ENCODE assay signal across 14 cellular contexts in the genomic region with DNA sequence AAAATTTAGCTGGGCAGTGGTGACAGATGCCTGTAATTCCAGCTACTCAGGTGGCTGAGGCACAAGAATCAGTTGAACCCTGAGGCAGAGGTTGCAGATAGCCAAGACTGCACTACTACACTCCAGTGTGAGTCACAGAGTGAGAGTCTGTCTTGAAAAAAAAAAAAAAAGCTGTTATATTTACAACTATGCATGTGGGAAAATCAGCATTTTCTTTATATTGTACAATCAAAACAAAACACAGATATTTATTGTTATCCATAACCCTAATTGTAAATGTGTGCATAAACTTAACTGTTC. TPM values are rescaled to one million over a fixed set of nuclear protein-coding genes. Genes with fewer than 3 reads are reported as not detected.
DNase-seq lines count a peak whose midpoint lies in the region; ATAC-seq, FAIRE-seq and TF ChIP-seq lines count a peak whose summit lies in the region.
"Had no signal": no experiment of that assay in that cellular context is flagged by ENCODE, and none has a peak within 500 bp of the region (broad histone marks: within the 10 kb centered on the region; RNA-seq: fewer than 3 reads in every experiment).

No MANE protein-coding gene starts in this region.

- POLR2A ChIA-PET in HepG2 (lab: Yijun Ruan, JAX) = interaction anchor here (0.7 to 0.8 kb wide), 2 partner anchors 11 to 136 kb away, joined by 3 read pairs; a partner anchor contains a TSS

- H3K36me3 ChIP-seq in HepG2 (replicated peaks in 1 of 2; ENCODE audit: control insufficient read depth in 1 of 2, insufficient read depth in 2 of 2, low read length in 2 of 2) (no peaks in the 10 kb centered on the region), thyroid gland (peaks cover 0 to 3% of the 10 kb centered on the region in 2 donors)
- H3K36me3 ChIP-seq: neutrophil had no signal

- no TSS peak for BruUV-seq in HepG2 (replicated peaks; lab: Mats Ljungman, UMichigan)

- H3K4me3 ChIP-seq in epithelial cell of proximal tubule (ENCODE audit: low read depth, low read length) (no peak overlapping the region), HepG2 (replicated peaks in 1 of 3; ENCODE audit: insufficient read depth in 1 of 3, low read depth in 2 of 3, low read length in 3 of 3) (no peak overlapping the region), thyroid gland (replicated peaks in 1 of 3) (no peak overlapping the region)
- H3K4me3 ChIP-seq: K562, SK-N-MC had no signal

- H4K20me1 ChIP-seq in HepG2 (ENCODE audit: insufficient read depth, low read length) = no peaks in the 10 kb centered on the region

- peak overlapping the region; percentile 33; the same call in 1 of the 2 replicates for H3K4me2 ChIP-seq in HepG2 (ENCODE audit: low read depth, low read length)

- in situ Hi-C loops in HepG2 (cut with HindIII; ENCODE audit: extremely low pct_ligation_motif_present, low pct_unique_long_range_greater_than_20kb) = no loop called here

- H3K27me3 ChIP-seq in HepG2 (ENCODE audit: control insufficient read depth in 1 of 2, insufficient read depth in 2 of 2, low read length in 2 of 2) (no peaks in the 10 kb centered on the region), thyroid gland (no peaks in the 10 kb centered on the region)
- H3K27me3 ChIP-seq: neutrophil had no signal

- no peak overlapping the region for H3K9ac ChIP-seq in HepG2 (ENCODE audit: insufficient read depth, low read depth, low read length)

- H2AFZ ChIP-seq in HepG2 (ENCODE audit: low read length) = no peak overlapping the region

- TF ChIP-seq CTCF in epithelial cell of proximal tubule (conservative IDR thresholded peaks at IDR 0.05; ENCODE audit: low read depth, low read length) (no peak), HepG2 (CRISPR knock-in tag; IDR thresholded peaks at IDR 0.05) (no peak), thyroid gland (IDR thresholded peaks at IDR 0.05) (no peak)

- peak overlapping the region; percentile 38 for H3K27ac ChIP-seq in HepG2 (ENCODE audit: extremely low read length, insufficient read depth, low read length)
- peak overlapping the region; percentile 63 to 72 (median 72) for H3K27ac ChIP-seq in thyroid gland
- no peak overlapping the region for H3K27ac ChIP-seq in caudate nucleus (ENCODE audit: low read depth, low read length)
- H3K27ac ChIP-seq: neutrophil, SK-N-MC had no signal

- TF ChIP-seq RAD21 in HepG2 (CRISPR knock-in tag; IDR thresholded peaks at IDR 0.05) = no peak

- FAIRE-seq in HepG2 (lab: Jason Lieb, UNC) = no peak
- FAIRE-seq: GM12892, K562 had no signal

- DNase-seq in NCI-H226 (peak; percentile 62), epithelial cell of proximal tubule (ENCODE audit: low read depth) (peak; percentile 32), HepG2 (ENCODE audit: low spot score) (no peak), thyroid gland (no peak), HuH-7.5 (ENCODE audit: low spot score) (no peak), caudate nucleus (lab: John Stamatoyannopoulos, UW) (no peak)
- DNase-seq in activated CD8-positive, alpha-beta memory T cell treated with anti-CD3 and anti-CD28 coated beads for 24 hours = no peak
- DNase-seq: hypothalamus, NCI-H446 treated with DMSO at 0.1 percent for 48 hours had no signal

- no peak for TF ChIP-seq POLR2A in HepG2 (IDR thresholded peaks at IDR 0.05; ENCODE audit: insufficient read depth in 1 of 2, low read depth in 2 of 2, low read length in 2 of 2)
- no peak for TF ChIP-seq POLR2A in thyroid gland (IDR thresholded peaks at IDR 0.05)

- H3K9me3 ChIP-seq in HepG2 (ENCODE audit: low read length) (peaks cover 8% of the 10 kb centered on the region; the same call in 1 of the 2 replicates), thyroid gland (no peaks in the 10 kb centered on the region)
- H3K9me3 ChIP-seq: neutrophil had no signal

- TF ChIP-seq EP300 in HepG2 (IDR thresholded peaks at IDR 0.05; ENCODE audit: low read depth in 2 of 2, low read length in 2 of 2) (no peak), HepG2 (CRISPR knock-in tag; IDR thresholded peaks at IDR 0.05; ENCODE audit: borderline replicate concordance) (no peak)

- CTCF ChIA-PET in HepG2 (lab: Yijun Ruan, JAX; ENCODE audit: low intra/inter-chr PET ratio, low total read pairs) = no interaction called here

- no peak for ATAC-seq in HepG2
- ATAC-seq in GM21786 (IDR thresholded peaks at IDR 0.05; ENCODE audit: unreplicated experiment) = no peak
- ATAC-seq: K562 had no signal

- H3K79me2 ChIP-seq in HepG2 (ENCODE audit: insufficient read depth, low read length) = no peaks in the 10 kb centered on the region

- intact Hi-C loops in HepG2 (cut with micrococcal nuclease; ENCODE audit: unreplicated experiment) = loop anchor here (2.0 kb wide), 1 partner anchor 19 kb away; a partner anchor contains a TSS
- intact Hi-C loops in thyroid gland (cut with DNase I) = no loop called here

- H3K4me1 ChIP-seq in HepG2 (ENCODE audit: insufficient read depth, low read length) (peaks cover 25% of the 10 kb centered on the region), thyroid gland (peaks cover 13 to 26% of the 10 kb centered on the region in 2 donors)

RNA-seq across cellular contexts. Expression of a gene that starts 12.5 kb away (rescaled TPM):
- total RNA-seq in epithelial cell of proximal tubule (2.1 and 2.5 TPM in 2 replicates), HepG2 (2016; rRNA removed; fragmentation: Illumina TruSeq; extraction: Trizol) (1.7 and 3.5 TPM in 2 replicates), thyroid gland (100 to 1,000 TPM; 132 to 545 (median 312) TPM)
- total RNA-seq in HepG2 (2016; cell fraction: cytosol; rRNA removed; fragmentation: Illumina TruSeq; extraction: Trizol; ENCODE audit: low read depth) = 0.44 and 0.61 TPM in 2 replicates
- 2.6 and 4.1 TPM in 2 replicates for total RNA-seq in HepG2 (2016; cell fraction: insoluble cytoplasmic fraction; rRNA removed; fragmentation: Illumina TruSeq; extraction: Trizol)
- 0.93 and 1.4 TPM in 2 replicates for total RNA-seq in HepG2 (2016; cell fraction: membrane; rRNA removed; fragmentation: Illumina TruSeq; extraction: Trizol)
- 3.8 and 4.3 TPM in 2 replicates for total RNA-seq in HepG2 (2016; cell fraction: nucleus; rRNA removed; fragmentation: Illumina TruSeq; extraction: Trizol)
- 6.5 and 11.2 TPM in 2 replicates for polyA plus RNA-seq in HepG2 (2011; rRNA removed)
- 6.2 and 6.5 TPM in 2 replicates for polyA plus RNA-seq in HepG2 (2011; cell fraction: cytosol; rRNA removed)
- polyA plus RNA-seq in HepG2 (2011; cell fraction: nucleus; rRNA removed) = 6.1 and 8.4 TPM in 2 replicates
- polyA plus RNA-seq in HepG2 (2012) = 1.2 and 1.9 TPM in 2 replicates
- 0.42 and 0.57 TPM in 2 replicates for polyA plus RNA-seq in HepG2 (2016; cell fraction: cytosol; fragmentation: Illumina TruSeq; extraction: Trizol; ENCODE audit: low read depth)
- polyA plus RNA-seq in HepG2 (2016; cell fraction: insoluble cytoplasmic fraction; fragmentation: Illumina TruSeq; extraction: Trizol; ENCODE audit: low read depth) = 1.6 and 2.2 TPM in 2 replicates
- 1.2 and 1.3 TPM in 2 replicates for polyA plus RNA-seq in HepG2 (2016; cell fraction: membrane; fragmentation: Illumina TruSeq; extraction: Trizol; ENCODE audit: low read depth)
- 6.5 and 7.1 TPM in 2 replicates for polyA plus RNA-seq in HepG2 (2016; cell fraction: nucleus; fragmentation: Illumina TruSeq; extraction: Trizol; ENCODE audit: insufficient read depth, low read depth)
- polyA minus RNA-seq in HepG2 (2011; rRNA and poly(A)+ RNA removed; ENCODE audit: low replicate concordance) = 3.3 and 5.9 TPM in 2 replicates
- 0.70 and 1.3 TPM in 2 replicates for polyA minus RNA-seq in HepG2 (2011; cell fraction: cytosol; rRNA and poly(A)+ RNA removed)
- 1.7 and 2.7 TPM in 2 replicates for polyA minus RNA-seq in HepG2 (2011; cell fraction: nucleus; rRNA and poly(A)+ RNA removed)

RNA-seq across cellular contexts. Expression of a gene that starts 19.3 kb away (rescaled TPM):
- 1.3 TPM in 1 of 2 replicates, not detected in the other for total RNA-seq in epithelial cell of proximal tubule
- 8.2 and 18.2 TPM in 2 replicates for total RNA-seq in HepG2 (2016; rRNA removed; fragmentation: Illumina TruSeq; extraction: Trizol)
- 2.7 and 2.8 TPM in 2 replicates for total RNA-seq in HepG2 (2016; cell fraction: cytosol; rRNA removed; fragmentation: Illumina TruSeq; extraction: Trizol; ENCODE audit: low read depth)
- 8.4 and 18.7 TPM in 2 replicates for total RNA-seq in HepG2 (2016; cell fraction: insoluble cytoplasmic fraction; rRNA removed; fragmentation: Illumina TruSeq; extraction: Trizol)
- 3.2 and 3.7 TPM in 2 replicates for total RNA-seq in HepG2 (2016; cell fraction: membrane; rRNA removed; fragmentation: Illumina TruSeq; extraction: Trizol)
- 17.9 and 19.4 TPM in 2 replicates for total RNA-seq in HepG2 (2016; cell fraction: nucleus; rRNA removed; fragmentation: Illumina TruSeq; extraction: Trizol)
- polyA plus RNA-seq in HepG2 (2011; rRNA removed) = 14.5 and 23.3 TPM in 2 replicates
- polyA plus RNA-seq in HepG2 (2011; cell fraction: cytosol; rRNA removed) = 9.6 and 18.5 TPM in 2 replicates
- 14.4 and 22.0 TPM in 2 replicates for polyA plus RNA-seq in HepG2 (2011; cell fraction: nucleus; rRNA removed)
- polyA plus RNA-seq in HepG2 (2012) = 9.8 and 10.0 TPM in 2 replicates
- polyA plus RNA-seq in HepG2 (2016; cell fraction: cytosol; fragmentation: Illumina TruSeq; extraction: Trizol; ENCODE audit: low read depth) = 0.91 and 1.0 TPM in 2 replicates
- polyA plus RNA-seq in HepG2 (2016; cell fraction: insoluble cytoplasmic fraction; fragmentation: Illumina TruSeq; extraction: Trizol; ENCODE audit: low read depth) = 6.4 and 6.7 TPM in 2 replicates
- polyA plus RNA-seq in HepG2 (2016; cell fraction: membrane; fragmentation: Illumina TruSeq; extraction: Trizol; ENCODE audit: low read depth) = 1.8 and 2.2 TPM in 2 replicates
- polyA plus RNA-seq in HepG2 (2016; cell fraction: nucleus; fragmentation: Illumina TruSeq; extraction: Trizol; ENCODE audit: insufficient read depth, low read depth) = 26.0 and 30.9 TPM in 2 replicates
- polyA minus RNA-seq in HepG2 (2011; rRNA and poly(A)+ RNA removed; ENCODE audit: low replicate concordance) = 3.8 and 12.0 TPM in 2 replicates
- polyA minus RNA-seq in HepG2 (2011; cell fraction: cytosol; rRNA and poly(A)+ RNA removed) = 7.0 and 14.3 TPM in 2 replicates
- polyA minus RNA-seq in HepG2 (2011; cell fraction: nucleus; rRNA and poly(A)+ RNA removed) = 14.0 and 26.4 TPM in 2 replicates
- total RNA-seq in thyroid gland = 100 to 1,000 TPM; 137 to 470 (median 255) TPM

RNA-seq across cellular contexts. Expression of a gene that starts 29.2 kb away (rescaled TPM):
- total RNA-seq in epithelial cell of proximal tubule (11.2 and 11.3 TPM in 2 replicates), HepG2 (2016; rRNA removed; fragmentation: Illumina TruSeq; extraction: Trizol) (14.2 and 28.9 TPM in 2 replicates), thyroid gland (100 to 1,000 TPM in 1 of 4 donors, 10 to 100 TPM in 3; 39.2 to 153 (median 59.5) TPM)
- total RNA-seq in HepG2 (2016; cell fraction: cytosol; rRNA removed; fragmentation: Illumina TruSeq; extraction: Trizol; ENCODE audit: low read depth) = 4.9 and 5.6 TPM in 2 replicates
- total RNA-seq in HepG2 (2016; cell fraction: insoluble cytoplasmic fraction; rRNA removed; fragmentation: Illumina TruSeq; extraction: Trizol) = 14.6 and 24.7 TPM in 2 replicates
- 9.1 and 10.3 TPM in 2 replicates for total RNA-seq in HepG2 (2016; cell fraction: membrane; rRNA removed; fragmentation: Illumina TruSeq; extraction: Trizol)
- total RNA-seq in HepG2 (2016; cell fraction: nucleus; rRNA removed; fragmentation: Illumina TruSeq; extraction: Trizol) = 30.9 and 42.1 TPM in 2 replicates
- polyA plus RNA-seq in HepG2 (2011; rRNA removed) = 53.1 and 73.4 TPM in 2 replicates
- 32.8 and 36.0 TPM in 2 replicates for polyA plus RNA-seq in HepG2 (2011; cell fraction: cytosol; rRNA removed)
- polyA plus RNA-seq in HepG2 (2011; cell fraction: nucleus; rRNA removed) = 60.3 and 87.6 TPM in 2 replicates
- 22.3 and 28.7 TPM in 2 replicates for polyA plus RNA-seq in HepG2 (2012)
- 3.0 and 3.5 TPM in 2 replicates for polyA plus RNA-seq in HepG2 (2016; cell fraction: cytosol; fragmentation: Illumina TruSeq; extraction: Trizol; ENCODE audit: low read depth)
- 14.0 and 14.1 TPM in 2 replicates for polyA plus RNA-seq in HepG2 (2016; cell fraction: insoluble cytoplasmic fraction; fragmentation: Illumina TruSeq; extraction: Trizol; ENCODE audit: low read depth)
- 5.6 and 7.3 TPM in 2 replicates for polyA plus RNA-seq in HepG2 (2016; cell fraction: membrane; fragmentation: Illumina TruSeq; extraction: Trizol; ENCODE audit: low read depth)
- 51.4 and 56.2 TPM in 2 replicates for polyA plus RNA-seq in HepG2 (2016; cell fraction: nucleus; fragmentation: Illumina TruSeq; extraction: Trizol; ENCODE audit: insufficient read depth, low read depth)
- polyA minus RNA-seq in HepG2 (2011; rRNA and poly(A)+ RNA removed; ENCODE audit: low replicate concordance) = 41.3 and 114 TPM in 2 replicates
- 30.1 and 38.2 TPM in 2 replicates for polyA minus RNA-seq in HepG2 (2011; cell fraction: cytosol; rRNA and poly(A)+ RNA removed)
- polyA minus RNA-seq in HepG2 (2011; cell fraction: nucleus; rRNA and poly(A)+ RNA removed) = 34.5 and 39.2 TPM in 2 replicates

RNA-seq across cellular contexts. Expression of a gene that starts 48.9 kb away (rescaled TPM):
- total RNA-seq in epithelial cell of proximal tubule (not detected in 2 replicates), HepG2 (2016; rRNA removed; fragmentation: Illumina TruSeq; extraction: Trizol) (19.8 and 21.4 TPM in 2 replicates), thyroid gland (1 to 10 TPM in 2 of 4 donors, not detected in 2; 2.8 to 4.5 TPM)
- total RNA-seq in HepG2 (2016; cell fraction: cytosol; rRNA removed; fragmentation: Illumina TruSeq; extraction: Trizol; ENCODE audit: low read depth) = 9.8 and 10.8 TPM in 2 replicates
- total RNA-seq in HepG2 (2016; cell fraction: insoluble cytoplasmic fraction; rRNA removed; fragmentation: Illumina TruSeq; extraction: Trizol) = 19.4 and 22.0 TPM in 2 replicates
- 10.5 and 10.7 TPM in 2 replicates for total RNA-seq in HepG2 (2016; cell fraction: membrane; rRNA removed; fragmentation: Illumina TruSeq; extraction: Trizol)
- total RNA-seq in HepG2 (2016; cell fraction: nucleus; rRNA removed; fragmentation: Illumina TruSeq; extraction: Trizol) = 10.1 and 12.6 TPM in 2 replicates
- polyA plus RNA-seq in HepG2 (2011; rRNA removed) = 13.8 and 17.5 TPM in 2 replicates
- 11.8 and 12.1 TPM in 2 replicates for polyA plus RNA-seq in HepG2 (2011; cell fraction: cytosol; rRNA removed)
- polyA plus RNA-seq in HepG2 (2011; cell fraction: nucleus; rRNA removed) = 32.8 and 44.7 TPM in 2 replicates
- 13.0 and 19.0 TPM in 2 replicates for polyA plus RNA-seq in HepG2 (2012)
- polyA plus RNA-seq in HepG2 (2016; cell fraction: cytosol; fragmentation: Illumina TruSeq; extraction: Trizol; ENCODE audit: low read depth) = 11.0 and 15.5 TPM in 2 replicates
- 28.5 and 29.8 TPM in 2 replicates for polyA plus RNA-seq in HepG2 (2016; cell fraction: insoluble cytoplasmic fraction; fragmentation: Illumina TruSeq; extraction: Trizol; ENCODE audit: low read depth)
- 9.1 and 12.4 TPM in 2 replicates for polyA plus RNA-seq in HepG2 (2016; cell fraction: membrane; fragmentation: Illumina TruSeq; extraction: Trizol; ENCODE audit: low read depth)
- 23.8 and 24.2 TPM in 2 replicates for polyA plus RNA-seq in HepG2 (2016; cell fraction: nucleus; fragmentation: Illumina TruSeq; extraction: Trizol; ENCODE audit: insufficient read depth, low read depth)
- polyA minus RNA-seq in HepG2 (2011; rRNA and poly(A)+ RNA removed; ENCODE audit: low replicate concordance) = 17.1 TPM in 1 of 2 replicates, not detected in the other
- 5.3 and 5.5 TPM in 2 replicates for polyA minus RNA-seq in HepG2 (2011; cell fraction: cytosol; rRNA and poly(A)+ RNA removed)
- polyA minus RNA-seq in HepG2 (2011; cell fraction: nucleus; rRNA and poly(A)+ RNA removed) = 12.1 and 20.4 TPM in 2 replicates

RNA-seq across cellular contexts. Expression of a gene that starts 50.4 kb away (rescaled TPM):
- total RNA-seq in epithelial cell of proximal tubule (25.2 and 57.5 TPM in 2 replicates), HepG2 (2016; rRNA removed; fragmentation: Illumina TruSeq; extraction: Trizol) (10.8 and 26.2 TPM in 2 replicates), thyroid gland (10 to 100 TPM; 18.0 to 53.4 (median 37.3) TPM)
- total RNA-seq in HepG2 (2016; cell fraction: cytosol; rRNA removed; fragmentation: Illumina TruSeq; extraction: Trizol; ENCODE audit: low read depth) = 2.9 and 3.7 TPM in 2 replicates
- total RNA-seq in HepG2 (2016; cell fraction: insoluble cytoplasmic fraction; rRNA removed; fragmentation: Illumina TruSeq; extraction: Trizol) = 10.0 and 27.0 TPM in 2 replicates
- total RNA-seq in HepG2 (2016; cell fraction: membrane; rRNA removed; fragmentation: Illumina TruSeq; extraction: Trizol) = 5.3 TPM in 2 replicates
- total RNA-seq in HepG2 (2016; cell fraction: nucleus; rRNA removed; fragmentation: Illumina TruSeq; extraction: Trizol) = 35.4 and 43.8 TPM in 2 replicates
- polyA plus RNA-seq in HepG2 (2011; rRNA removed) = 94.1 and 118 TPM in 2 replicates
- 79.5 and 81.3 TPM in 2 replicates for polyA plus RNA-seq in HepG2 (2011; cell fraction: cytosol; rRNA removed)
- polyA plus RNA-seq in HepG2 (2011; cell fraction: nucleus; rRNA removed) = 155 and 157 TPM in 2 replicates
- 61.8 and 69.9 TPM in 2 replicates for polyA plus RNA-seq in HepG2 (2012)
- 1.3 and 2.0 TPM in 2 replicates for polyA plus RNA-seq in HepG2 (2016; cell fraction: cytosol; fragmentation: Illumina TruSeq; extraction: Trizol; ENCODE audit: low read depth)
- 9.0 and 11.0 TPM in 2 replicates for polyA plus RNA-seq in HepG2 (2016; cell fraction: insoluble cytoplasmic fraction; fragmentation: Illumina TruSeq; extraction: Trizol; ENCODE audit: low read depth)
- 3.0 and 3.4 TPM in 2 replicates for polyA plus RNA-seq in HepG2 (2016; cell fraction: membrane; fragmentation: Illumina TruSeq; extraction: Trizol; ENCODE audit: low read depth)
- polyA plus RNA-seq in HepG2 (2016; cell fraction: nucleus; fragmentation: Illumina TruSeq; extraction: Trizol; ENCODE audit: insufficient read depth, low read depth) = 67.7 and 79.8 TPM in 2 replicates
- 46.9 and 191 TPM in 2 replicates for polyA minus RNA-seq in HepG2 (2011; rRNA and poly(A)+ RNA removed; ENCODE audit: low replicate concordance)
- 49.9 and 80.8 TPM in 2 replicates for polyA minus RNA-seq in HepG2 (2011; cell fraction: cytosol; rRNA and poly(A)+ RNA removed)
- 47.9 and 63.4 TPM in 2 replicates for polyA minus RNA-seq in HepG2 (2011; cell fraction: nucleus; rRNA and poly(A)+ RNA removed)

Comparison
In these comparisons a context has a peak if more than half of its experiments do, and no peak if none do; other contexts are left out.
1. DNase-seq: peak in NCI-H226 (single experiment) and epithelial cell of proximal tubule (single experiment); none in HepG2 (single experiment), thyroid gland (0 of 2), HuH-7.5 (single experiment), caudate nucleus (0 of 61) and activated CD8-positive, alpha-beta memory T cell treated with anti-CD3 and anti-CD28 coated beads for 24 hours (single experiment).
2. RNA of a gene that starts 12.5 kb away (total RNA-seq): 132 to 545 TPM in thyroid gland; 0.44 to 4.3 TPM in HepG2 and 2.1 to 2.5 TPM in epithelial cell of proximal tubule; every median in the first group is over 10 times any median in the second.
3. RNA of a gene that starts 19.3 kb away (total RNA-seq): 137 to 470 TPM in thyroid gland; 2.7 to 19.4 TPM in HepG2 and 1.3 TPM in epithelial cell of proximal tubule; every median in the first group is over 4 times any median in the second.